21 cellular contexts compared by ENCODE assay signal in the genomic region with DNA sequence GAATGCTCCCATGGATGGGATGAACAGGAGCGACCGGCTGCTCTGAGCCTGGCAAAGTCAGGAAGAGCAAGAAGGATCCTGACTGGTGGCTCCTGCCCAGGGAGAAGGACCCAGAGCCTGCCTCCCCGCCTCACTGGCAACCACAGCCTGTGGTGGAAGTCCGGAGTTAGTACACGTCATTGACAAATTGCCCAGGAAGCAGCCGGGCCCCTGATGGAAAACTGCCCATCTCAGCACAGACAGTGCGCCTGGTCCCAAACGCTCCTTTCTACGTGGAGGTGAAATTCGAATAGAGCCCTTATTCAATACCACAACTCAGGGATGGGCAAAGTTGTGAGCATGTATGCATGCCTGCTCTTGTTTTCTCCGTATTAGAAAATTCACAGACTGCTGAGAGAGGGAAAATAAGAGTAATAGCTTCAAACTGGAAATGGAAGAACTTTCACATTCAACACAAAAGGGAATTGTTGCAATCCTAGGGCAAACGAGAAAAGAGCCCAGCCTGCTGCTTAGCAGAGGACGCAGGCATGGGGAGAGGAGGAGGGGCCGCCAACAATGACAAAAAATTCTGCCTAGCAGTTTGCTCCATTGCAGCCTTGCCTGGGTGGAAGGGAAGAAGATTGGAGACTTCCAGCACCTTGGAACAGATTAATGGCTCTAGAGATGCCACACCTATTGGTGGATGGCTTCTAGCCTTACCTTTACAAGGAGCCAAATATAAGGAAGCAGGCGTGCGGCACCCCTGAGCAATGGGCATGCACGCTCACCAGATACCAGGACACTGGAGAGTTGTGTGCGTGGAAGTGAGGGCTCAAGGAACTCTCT.
A peak's percentile ranks its signal among the peaks of the same experiment; 100 is the strongest.
DNase-seq lines count a peak whose midpoint lies in the region; ATAC-seq, FAIRE-seq and TF ChIP-seq lines count a peak whose summit lies in the region.
"Had no signal": no experiment of that assay in that cellular context is flagged by ENCODE, and none has a peak within 500 bp of the region (broad histone marks: within the 10 kb centered on the region; RNA-seq: fewer than 3 reads in every experiment).

No MANE protein-coding gene starts in this region.

- H3K4me3 ChIP-seq in mammary epithelial cell (replicated peaks in 1 of 3; ENCODE audit: insufficient read depth in 1 of 3, low read depth in 2 of 3, low read length in 3 of 3): no peak overlapping the region
- H3K4me3 ChIP-seq in bronchial epithelial cell (ENCODE audit: low read depth, low read length): no peak overlapping the region
- H3K4me3 ChIP-seq in upper lobe of right lung: no peak overlapping the region
- H3K4me3 ChIP-seq: pancreas had no signal

- no peaks in the 10 kb centered on the region for H3K36me3 Mint-ChIP-seq in MCF 10A (ENCODE audit: insufficient read depth, unreplicated experiment)

- in situ Hi-C loops in mammary epithelial cell (cut with MboI; ENCODE audit: low sequenced_read_pairs in 2 of 2): no loop called here

- H3K36me3 ChIP-seq in mammary epithelial cell (ENCODE audit: insufficient read depth, low read length) (no peaks in the 10 kb centered on the region), bronchial epithelial cell (ENCODE audit: control insufficient read depth, insufficient read depth, low read length) (no peaks in the 10 kb centered on the region), upper lobe of right lung (no peaks in the 10 kb centered on the region)
- H3K36me3 ChIP-seq: pancreas had no signal

- peaks cover 3% of the 10 kb centered on the region for H3K4me1 Mint-ChIP-seq in MCF 10A (ENCODE audit: insufficient read depth, unreplicated experiment)
- H3K4me1 Mint-ChIP-seq: activated B cell treated with CpG ODN at 0.5 μM for 24 hours; activated naive CD8-positive, alpha-beta T cell treated with anti-CD3 and anti-CD28 coated beads, Interleukin-2, amount 50 U/mL, for 24 hours; T-helper 17 cell had no signal

- POLR2A ChIA-PET in MCF 10A (lab: Yijun Ruan, JAX): no interaction called here

- peak overlapping the region; percentile 52 for H3K4me2 ChIP-seq in mammary epithelial cell (ENCODE audit: insufficient read depth, low read depth, low read length)

- WGBS in mammary epithelial cell (ENCODE audit: low coverage, missing lambda C conversion rate): 29% methylated on average over 17 of the region's 18 CpGs

- TF ChIP-seq CTCF in mammary epithelial cell (conservative IDR thresholded peaks at IDR 0.05 in 1 of 2, IDR thresholded peaks at IDR 0.05 in 1 of 2; ENCODE audit: extremely low read depth in 1 of 2, insufficient read depth in 1 of 2, low read depth in 1 of 2, low read length in 2 of 2) (no peak), MCF 10A (IDR thresholded peaks at IDR 0.05; ENCODE audit: unreplicated experiment) (no peak), bronchial epithelial cell (IDR thresholded peaks at IDR 0.05; ENCODE audit: insufficient read depth, low read length, severe bottlenecking) (no peak), upper lobe of right lung (IDR thresholded peaks at IDR 0.05) (no peak)

- H3K4me3 Mint-ChIP-seq in MCF 10A (ENCODE audit: unreplicated experiment): no peak overlapping the region
- H3K4me3 Mint-ChIP-seq: activated B cell treated with CpG ODN at 0.5 μM for 24 hours; activated CD8-positive, alpha-beta T cell treated with anti-CD3 and anti-CD28 coated beads, Interleukin-2, amount 10 ng/mL, durations not matched to agents 7 days and 5 days; activated naive CD8-positive, alpha-beta T cell treated with anti-CD3 and anti-CD28 coated beads, Interleukin-2, amount 50 U/mL, for 24 hours; T-helper 17 cell had no signal

- H3K27ac ChIP-seq in mammary epithelial cell (ENCODE audit: insufficient read depth, low read depth, low read length) (no peak overlapping the region), upper lobe of right lung (no peak overlapping the region)
- H3K27ac ChIP-seq: C4-2B, pancreas had no signal

- H3K9me3 Mint-ChIP-seq in MCF 10A (ENCODE audit: unreplicated experiment): no peaks in the 10 kb centered on the region
- H3K9me3 Mint-ChIP-seq: activated B cell treated with CpG ODN at 0.5 μM for 24 hours; activated naive CD8-positive, alpha-beta T cell treated with anti-CD3 and anti-CD28 coated beads, Interleukin-2, amount 50 U/mL, for 24 hours had no signal

- BruUV-seq in mammary epithelial cell (replicated peaks; lab: Mats Ljungman, UMichigan) (no TSS peak), MCF 10A (replicated peaks; lab: Mats Ljungman, UMichigan) (no TSS peak)

- ATAC-seq in upper lobe of right lung: no peak
- ATAC-seq: activated CD8-positive, alpha-beta T cell treated with anti-CD3 and anti-CD28 coated beads, Interleukin-2, amount 10 ng/mL, durations not matched to agents 7 days and 5 days; activated naive CD8-positive, alpha-beta T cell treated with anti-CD3 and anti-CD28 coated beads, Interleukin-2, amount 50 U/mL, for 24 hours; HCT116; pancreas; T-helper 17 cell had no signal

- H3K9me3 ChIP-seq in mammary epithelial cell (replicated peaks; ENCODE audit: insufficient read depth, low read length) (no peaks in the 10 kb centered on the region), upper lobe of right lung (no peaks in the 10 kb centered on the region)
- H3K9me3 ChIP-seq: pancreas had no signal

- H3K27me3 Mint-ChIP-seq in MCF 10A (ENCODE audit: insufficient read depth, unreplicated experiment): no peaks in the 10 kb centered on the region

- intact Hi-C loops in mammary epithelial cell (cut with micrococcal nuclease): no loop called here
- intact Hi-C loops in MCF 10A (cut with micrococcal nuclease): no loop called here
- intact Hi-C loops in upper lobe of right lung (cut with DNase I): no loop called here

- no peak overlapping the region for H3K27ac Mint-ChIP-seq in MCF 10A (ENCODE audit: low read depth, unreplicated experiment)
- H3K27ac Mint-ChIP-seq: activated B cell treated with CpG ODN at 0.5 μM for 24 hours; activated CD8-positive, alpha-beta T cell treated with anti-CD3 and anti-CD28 coated beads, Interleukin-2, amount 10 ng/mL, durations not matched to agents 7 days and 5 days; activated naive CD8-positive, alpha-beta T cell treated with anti-CD3 and anti-CD28 coated beads, Interleukin-2, amount 50 U/mL, for 24 hours; T-helper 17 cell had no signal

- no peaks in the 10 kb centered on the region for H4K20me1 ChIP-seq in mammary epithelial cell (ENCODE audit: insufficient read depth, low read length)

- no peaks in the 10 kb centered on the region for H3K79me2 ChIP-seq in mammary epithelial cell (ENCODE audit: insufficient read depth, low read length)

- H3K27me3 ChIP-seq in mammary epithelial cell (ENCODE audit: insufficient read depth, low read length): no peaks in the 10 kb centered on the region
- H3K27me3 ChIP-seq in bronchial epithelial cell (ENCODE audit: control insufficient read depth, insufficient read depth, low read length): no peaks in the 10 kb centered on the region
- H3K27me3 ChIP-seq in upper lobe of right lung: no peaks in the 10 kb centered on the region
- H3K27me3 ChIP-seq: pancreas had no signal

- H2AFZ ChIP-seq in mammary epithelial cell (ENCODE audit: low read depth, low read length): peak overlapping the region; percentile 22

- H3K9ac ChIP-seq in mammary epithelial cell (ENCODE audit: insufficient read depth, low read length): no peak overlapping the region

- dilution Hi-C loops in mammary epithelial cell (cut with HindIII; ENCODE audit: low sequenced_read_pairs): no loop called here

- no peak for FAIRE-seq in bronchial epithelial cell (lab: Jason Lieb, UNC)
- FAIRE-seq: endometrium, HTR-8/SVneo, pancreas had no signal

- CTCF ChIA-PET in mammary epithelial cell (lab: Charles Lee; ENCODE audit: low non-redundant PET) (no interaction called here), MCF 10A (lab: Yijun Ruan, JAX) (no interaction called here)

- H3K4me1 ChIP-seq in mammary epithelial cell (ENCODE audit: insufficient read depth, low read length) (no peaks in the 10 kb centered on the region), upper lobe of right lung (no peaks in the 10 kb centered on the region)
- H3K4me1 ChIP-seq: pancreas had no signal

- DNase-seq in mammary epithelial cell: peak; percentile 60
- DNase-seq in MCF 10A (ENCODE audit: unreplicated experiment): no peak
- DNase-seq in bronchial epithelial cell (ENCODE audit: low read depth): peak; percentile 13
- peak; percentile 59 for DNase-seq in mesenteric fat pad (ENCODE audit: low spot score)
- DNase-seq in upper lobe of right lung: peak; percentile 40
- no peak for DNase-seq in NCI-H526 treated with DMSO at 0.1 percent for 48 hours (lab: John Stamatoyannopoulos, UW)
- no peak for DNase-seq in NCI-H1105 (lab: John Stamatoyannopoulos, UW)
- DNase-seq in activated CD8-positive, alpha-beta memory T cell treated with anti-CD3 and anti-CD28 coated beads, Interleukin-2, amount 50 U/mL, for 48 hours: no peak
- DNase-seq: 8988T; activated B cell treated with CpG ODN at 0.5 μM for 24 hours; activated CD8-positive, alpha-beta T cell treated with anti-CD3 and anti-CD28 coated beads, Interleukin-2, amount 10 ng/mL, durations not matched to agents 7 days and 5 days; activated naive CD8-positive, alpha-beta T cell treated with anti-CD3 and anti-CD28 coated beads, Interleukin-2, amount 50 U/mL, for 24 hours; foreskin fibroblast; NCI-H1694 treated with DMSO at 0.1 percent for 48 hours; T-helper 17 cell; trophoblast cell had no signal

Comparison
In these comparisons a context has a peak if more than half of its experiments do, and no peak if none do; other contexts are left out.
1. DNase-seq: peak in mammary epithelial cell (single experiment), bronchial epithelial cell (single experiment), mesenteric fat pad (single experiment) and upper lobe of right lung (single experiment); none in MCF 10A (single experiment), NCI-H526 treated with DMSO at 0.1 percent for 48 hours (single experiment), NCI-H1105 (single experiment) and activated CD8-positive, alpha-beta memory T cell treated with anti-CD3 and anti-CD28 coated beads, Interleukin-2, amount 50 U/mL, for 48 hours (single experiment).